Comparison of ENCODE assay signal across 8 cellular contexts in genomic region chr1:77031101-77031662, GRCh38.
A peak's percentile ranks its signal among the peaks of the same experiment; 100 is the strongest.
DNase-seq lines count a peak whose midpoint lies in the region; ATAC-seq and TF ChIP-seq lines count a peak whose summit lies in the region.

No MANE protein-coding gene starts in this region.

- H3K36me3 ChIP-seq in left lung, result no peaks in the 10 kb centered on the region

- TF ChIP-seq CTCF in WTC11 (IDR thresholded peaks at IDR 0.05) (no peak), left lung (IDR thresholded peaks at IDR 0.05) (no peak)

- H3K4me1 Mint-ChIP-seq in WTC11, result peaks cover 37% of the 10 kb centered on the region
- no peaks in the 10 kb centered on the region for H3K4me1 Mint-ChIP-seq in activated CD8-positive, alpha-beta T cell treated with anti-CD3 and anti-CD28 coated beads, Interleukin-2, amount 10 ng/mL, durations not matched to agents 7 days and 5 days (ENCODE audit: low read depth)

- no peaks in the 10 kb centered on the region for H3K36me3 Mint-ChIP-seq in WTC11
- H3K36me3 Mint-ChIP-seq in activated CD8-positive, alpha-beta T cell treated with anti-CD3 and anti-CD28 coated beads, Interleukin-2, amount 10 ng/mL, durations not matched to agents 7 days and 5 days (ENCODE audit: low read depth), result no peaks in the 10 kb centered on the region

- no peaks in the 10 kb centered on the region for H3K9me3 Mint-ChIP-seq in WTC11
- no peaks in the 10 kb centered on the region for H3K9me3 Mint-ChIP-seq in activated CD8-positive, alpha-beta T cell treated with anti-CD3 and anti-CD28 coated beads, Interleukin-2, amount 10 ng/mL, durations not matched to agents 7 days and 5 days (ENCODE audit: insufficient read depth)

- no peak overlapping the region for H3K27ac ChIP-seq in left lung

- H3K27me3 ChIP-seq in left lung, result no peaks in the 10 kb centered on the region

- POLR2A ChIA-PET in WTC11 (lab: Charles Lee), result no interaction called here
- POLR2A ChIA-PET in activated CD8-positive, alpha-beta T cell treated with anti-CD3 and anti-CD28 coated beads, Interleukin-2, amount 10 ng/mL, durations not matched to agents 7 days and 5 days (lab: Charles Lee), result no interaction called here

- intact Hi-C loops in left lung (cut with DNase I), result no loop called here

- CTCF ChIA-PET in WTC11 (lab: Charles Lee), result no interaction called here
- CTCF ChIA-PET in activated CD8-positive, alpha-beta T cell treated with anti-CD3 and anti-CD28 coated beads, Interleukin-2, amount 10 ng/mL, durations not matched to agents 7 days and 5 days (lab: Charles Lee), result no interaction called here

- peak; percentile 46 for DNase-seq in GM04503 (ENCODE audit: low read depth)
- peak; percentile 92 for DNase-seq in NCI-H1436 treated with DMSO at 0.1 percent for 48 hours (lab: John Stamatoyannopoulos, UW)
- DNase-seq in WTC11 (ENCODE audit: low spot score), result no peak
- no peak for DNase-seq in left lung
- no peak for DNase-seq in activated CD8-positive, alpha-beta T cell treated with anti-CD3 and anti-CD28 coated beads, Interleukin-2, amount 10 ng/mL, durations not matched to agents 7 days and 5 days
- no peak for DNase-seq in NAMALWA (ENCODE audit: low spot score)

- ATAC-seq in WTC11 (peak; percentile 35; the same call in 1 of the 2 replicates), left lung (peak; percentile 70), HG03457 (IDR thresholded peaks at IDR 0.05; ENCODE audit: unreplicated experiment) (no peak), HG02571 (IDR thresholded peaks at IDR 0.05; ENCODE audit: unreplicated experiment) (no peak)
- ATAC-seq in activated CD8-positive, alpha-beta T cell treated with anti-CD3 and anti-CD28 coated beads, Interleukin-2, amount 10 ng/mL, durations not matched to agents 7 days and 5 days, result no peak

- no peak overlapping the region for H3K27ac Mint-ChIP-seq in WTC11
- H3K27ac Mint-ChIP-seq in activated CD8-positive, alpha-beta T cell treated with anti-CD3 and anti-CD28 coated beads, Interleukin-2, amount 10 ng/mL, durations not matched to agents 7 days and 5 days, result no peak overlapping the region

- H3K4me3 Mint-ChIP-seq in WTC11, result no peak overlapping the region
- no peak overlapping the region for H3K4me3 Mint-ChIP-seq in activated CD8-positive, alpha-beta T cell treated with anti-CD3 and anti-CD28 coated beads, Interleukin-2, amount 10 ng/mL, durations not matched to agents 7 days and 5 days

- no peak overlapping the region for H3K4me3 ChIP-seq in left lung

- H3K27me3 Mint-ChIP-seq in WTC11 (ENCODE audit: low read depth), result no peaks in the 10 kb centered on the region
- peaks cover 8% of the 10 kb centered on the region for H3K27me3 Mint-ChIP-seq in activated CD8-positive, alpha-beta T cell treated with anti-CD3 and anti-CD28 coated beads, Interleukin-2, amount 10 ng/mL, durations not matched to agents 7 days and 5 days (ENCODE audit: low read depth)

- H3K9me3 ChIP-seq in left lung, result no peaks in the 10 kb centered on the region

- no peaks in the 10 kb centered on the region for H3K4me1 ChIP-seq in left lung

TF ChIP-seq in WTC11, 78 proteins besides CTCF, POLR2A, EP300 and RAD21:
- no peak for TF ChIP-seq TEAD4 (CRISPR knock-in tag; IDR thresholded peaks at IDR 0.05)
- no peak for TF ChIP-seq ZNF138 (CRISPR knock-in tag; conservative IDR thresholded peaks at IDR 0.05)
- TF ChIP-seq GABPB1 (CRISPR knock-in tag; IDR thresholded peaks at IDR 0.05), result no peak

Comparison
In these comparisons a context has a peak if more than half of its experiments do, and no peak if none do; other contexts are left out.
1. DNase-seq: peak in GM04503 (single experiment) and NCI-H1436 treated with DMSO at 0.1 percent for 48 hours (single experiment); none in WTC11 (single experiment), left lung (0 of 2), activated CD8-positive, alpha-beta T cell treated with anti-CD3 and anti-CD28 coated beads, Interleukin-2, amount 10 ng/mL, durations not matched to agents 7 days and 5 days (single experiment) and NAMALWA (single experiment).
2. ATAC-seq: peak in WTC11 (single experiment) and left lung (single experiment); none in HG03457 (single experiment), activated CD8-positive, alpha-beta T cell treated with anti-CD3 and anti-CD28 coated beads, Interleukin-2, amount 10 ng/mL, durations not matched to agents 7 days and 5 days (single experiment) and HG02571 (single experiment).